17 cellular contexts compared by ENCODE assay signal in genomic region chr7:4076701-4077294, GRCh38.
DNase-seq lines count a peak whose midpoint lies in the region; ATAC-seq, FAIRE-seq and TF ChIP-seq lines count a peak whose summit lies in the region.
"Had no signal": no experiment of that assay in that cellular context is flagged by ENCODE, and none has a peak within 500 bp of the region (broad histone marks: within the 10 kb centered on the region; RNA-seq: fewer than 3 reads in every experiment).

No MANE protein-coding gene starts in this region.

- no peaks in the 10 kb centered on the region for H3K27me3 ChIP-seq in right atrium auricular region

- H3K4me1 Mint-ChIP-seq in osteocyte (ENCODE audit: unreplicated experiment), result no peaks in the 10 kb centered on the region
- H3K4me1 Mint-ChIP-seq: IgD-negative memory B cell had no signal

- TF ChIP-seq CTCF in right atrium auricular region (IDR thresholded peaks at IDR 0.05) (no peak), osteocyte (IDR thresholded peaks at IDR 0.05) (no peak)

- intact Hi-C loops in Right ventricle myocardium superior (cut with DNase I), result no loop called here

- no peaks in the 10 kb centered on the region for H3K36me3 ChIP-seq in right atrium auricular region
- H3K36me3 ChIP-seq: HAP-1 had no signal

- no peak for ATAC-seq in Right ventricle myocardium superior (ENCODE audit: poor library complexity)
- ATAC-seq: HepG2 had no signal

- DNase-seq in right atrium auricular region (ENCODE audit: low spot score) (peak; percentile 23), Right ventricle myocardium superior (no peak), islet precursor cell (peak; percentile 32), osteocyte (ENCODE audit: extremely low spot score, unreplicated experiment) (peak; percentile 53), urothelium cell line (ENCODE audit: low spot score) (no peak), amygdala (lab: John Stamatoyannopoulos, UW) (no peak), NCI-H2171 (lab: John Stamatoyannopoulos, UW) (no peak)
- DNase-seq in activated effector memory CD4-positive, alpha-beta T cell treated with anti-CD3 and anti-CD28 coated beads, Interleukin-2, amount 50 U/mL, for 16 hours, result no peak
- DNase-seq: Caco-2; CD4-positive, alpha-beta T cell; DMS79 treated with DMSO at 0.1 percent for 48 hours; GF-D8 had no signal

- H3K9me3 ChIP-seq in right atrium auricular region, result no peaks in the 10 kb centered on the region
- H3K9me3 ChIP-seq: Caco-2, HAP-1 had no signal

- no peak overlapping the region for H3K4me3 Mint-ChIP-seq in osteocyte (ENCODE audit: unreplicated experiment)
- H3K4me3 Mint-ChIP-seq: CD4-positive, alpha-beta T cell; IgD-negative memory B cell had no signal

- FAIRE-seq in urothelium cell line (lab: Jason Lieb, UNC), result peak; percentile 67
- FAIRE-seq: HepG2 had no signal

- H3K4me3 ChIP-seq in right atrium auricular region, result no peak overlapping the region
- H3K4me3 ChIP-seq: HAP-1 had no signal

- H3K27ac Mint-ChIP-seq in osteocyte (ENCODE audit: unreplicated experiment), result no peak overlapping the region
- H3K27ac Mint-ChIP-seq: CD4-positive, alpha-beta T cell had no signal

- no peaks in the 10 kb centered on the region for H3K4me1 ChIP-seq in right atrium auricular region
- H3K4me1 ChIP-seq: Caco-2, HAP-1 had no signal

- no peaks in the 10 kb centered on the region for H3K27me3 Mint-ChIP-seq in osteocyte (ENCODE audit: unreplicated experiment)
- H3K27me3 Mint-ChIP-seq: CD4-positive, alpha-beta T cell had no signal

- no peaks in the 10 kb centered on the region for H3K9me3 Mint-ChIP-seq in osteocyte (ENCODE audit: unreplicated experiment)
- H3K9me3 Mint-ChIP-seq: CD4-positive, alpha-beta T cell had no signal

- no peak overlapping the region for H3K27ac ChIP-seq in right atrium auricular region
- H3K27ac ChIP-seq: 22Rv1, C4-2B had no signal

- no peaks in the 10 kb centered on the region for H3K36me3 Mint-ChIP-seq in osteocyte (ENCODE audit: unreplicated experiment)
- H3K36me3 Mint-ChIP-seq: IgD-negative memory B cell had no signal

Comparison
In these comparisons a context has a peak if more than half of its experiments do, and no peak if none do; other contexts are left out.
1. DNase-seq: peak in right atrium auricular region (single experiment), islet precursor cell (single experiment) and osteocyte (single experiment); none in Right ventricle myocardium superior (single experiment), urothelium cell line (single experiment), activated effector memory CD4-positive, alpha-beta T cell treated with anti-CD3 and anti-CD28 coated beads, Interleukin-2, amount 50 U/mL, for 16 hours (single experiment), amygdala (0 of 56) and NCI-H2171 (single experiment).